In the genomic region with DNA sequence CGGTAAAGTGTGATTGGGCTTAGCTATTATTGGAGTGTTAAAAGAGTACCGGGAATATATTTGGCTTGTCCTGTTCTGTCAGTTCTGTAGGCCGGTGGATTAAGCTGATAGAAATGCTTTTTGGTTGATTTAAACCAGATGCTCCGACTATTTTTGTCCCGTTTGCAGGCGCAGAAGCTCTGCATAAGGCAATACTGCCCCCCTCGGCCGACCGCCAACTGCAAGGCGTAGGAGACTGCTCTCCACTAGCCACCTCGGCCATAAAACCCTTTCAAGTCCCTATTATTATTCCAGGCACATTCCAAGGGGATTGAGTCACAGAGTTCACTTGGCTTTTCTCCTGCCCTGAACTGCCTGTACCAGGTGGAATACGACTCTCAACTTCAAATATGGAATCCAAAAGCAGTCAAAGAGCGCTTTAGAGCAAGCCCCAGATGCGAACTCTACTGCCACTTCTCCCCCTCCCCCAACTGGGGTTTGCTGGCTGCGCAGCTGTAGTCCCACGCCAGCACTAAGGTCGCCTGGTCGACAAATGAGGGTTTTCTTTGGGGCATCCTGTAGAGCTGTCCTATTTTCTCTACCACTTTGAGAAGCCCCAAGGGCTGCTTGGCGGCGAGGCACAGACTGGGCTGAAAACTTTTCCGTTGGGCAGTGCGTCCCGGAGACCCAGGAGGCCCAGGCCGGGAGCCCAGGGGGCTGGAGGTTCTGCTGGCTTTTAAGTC, we compare ENCODE assay signal across 8 cellular contexts.
A peak's percentile ranks its signal among the peaks of the same experiment; 100 is the strongest.
DNase-seq lines count a peak whose midpoint lies in the region; ATAC-seq, FAIRE-seq and TF ChIP-seq lines count a peak whose summit lies in the region.

No MANE protein-coding gene starts in this region.

- peaks cover 24% of the 10 kb centered on the region for H3K4me1 Mint-ChIP-seq in astrocyte (ENCODE audit: low read depth, unreplicated experiment)

- H3K4me1 ChIP-seq in astrocyte (ENCODE audit: insufficient read depth, low read length) (peaks cover 29% of the 10 kb centered on the region), rectal smooth muscle tissue (ENCODE audit: control insufficient read depth, insufficient read depth, low read length) (peaks cover 21% of the 10 kb centered on the region), aorta (ENCODE audit: control insufficient read depth in 1 of 2, insufficient read depth in 2 of 2, low read length in 2 of 2) (peaks cover 0 to 2% of the 10 kb centered on the region in 2 donors)

- no peaks in the 10 kb centered on the region for H3K27me3 Mint-ChIP-seq in astrocyte (ENCODE audit: low read depth, unreplicated experiment)

- peak overlapping the region; percentile 98 for H3K27ac ChIP-seq in astrocyte (ENCODE audit: low read depth, low read length)
- H3K27ac ChIP-seq in rectal smooth muscle tissue (ENCODE audit: low read depth, low read length) = peak overlapping the region; percentile 95
- peak overlapping the region; percentile 99 to 100 for H3K27ac ChIP-seq in aorta (ENCODE audit: low read depth in 1 of 2, low read length in 2 of 2)

- peak overlapping the region; percentile 78 for H3K4me3 Mint-ChIP-seq in astrocyte (ENCODE audit: unreplicated experiment)

- H3K9me3 ChIP-seq in astrocyte (ENCODE audit: insufficient read depth, low read depth, low read length) = no peaks in the 10 kb centered on the region
- no peaks in the 10 kb centered on the region for H3K9me3 ChIP-seq in aorta (ENCODE audit: control insufficient read depth, low read length)

- WGBS in aorta, 2 donors = 1% methylated on average over 24 of the region's 24 CpGs

- no peak for TF ChIP-seq POLR2A in GM12891 (IDR thresholded peaks at IDR 0.05; ENCODE audit: low read depth, low read length)

- no peaks in the 10 kb centered on the region for H3K9me3 Mint-ChIP-seq in astrocyte (ENCODE audit: unreplicated experiment)

- peak; percentile 93 for TF ChIP-seq CTCF in astrocyte (IDR thresholded peaks at IDR 0.05; ENCODE audit: insufficient read depth, low read depth, low read length)

- no peaks in the 10 kb centered on the region for H3K36me3 Mint-ChIP-seq in astrocyte (ENCODE audit: low read depth, unreplicated experiment)

- peak overlapping the region; percentile 95 for H3K27ac Mint-ChIP-seq in astrocyte (ENCODE audit: unreplicated experiment)

- no peaks in the 10 kb centered on the region for H3K27me3 ChIP-seq in astrocyte (ENCODE audit: insufficient read depth, low read length)
- no peaks in the 10 kb centered on the region for H3K27me3 ChIP-seq in rectal smooth muscle tissue (ENCODE audit: control insufficient read depth, insufficient read depth, low read length)
- no peaks in the 10 kb centered on the region for H3K27me3 ChIP-seq in aorta (ENCODE audit: control insufficient read depth in 1 of 2, insufficient read depth in 2 of 2, low read length in 1 of 2)

- H3K36me3 ChIP-seq in astrocyte (ENCODE audit: insufficient read depth, low read length) (no peaks in the 10 kb centered on the region), rectal smooth muscle tissue (ENCODE audit: control insufficient read depth, insufficient read depth, low read length) (no peaks in the 10 kb centered on the region), aorta (ENCODE audit: control insufficient read depth in 1 of 2, insufficient read depth in 2 of 2, low read length in 1 of 2) (no peaks in the 10 kb centered on the region)

- H3K4me3 ChIP-seq in astrocyte (ENCODE audit: insufficient read depth, low read depth, low read length) (peak overlapping the region; percentile 82), rectal smooth muscle tissue (ENCODE audit: low read length) (peak overlapping the region; percentile 67), aorta (ENCODE audit: low read length in 2 of 2) (peak overlapping the region; percentile 44 to 66)

- H4K20me1 ChIP-seq in astrocyte (ENCODE audit: insufficient read depth, low read length) = no peaks in the 10 kb centered on the region

- DNase-seq in GM12891 (ENCODE audit: insufficient read length, low spot score) (peak; percentile 32), NCI-H1436 (lab: John Stamatoyannopoulos, UW) (peak; percentile 80), T-helper 2 cell (peak; percentile 37 to 83 (median 64)), astrocyte (ENCODE audit: low read depth) (peak; percentile 99), hepatic stellate cell (ENCODE audit: low spot score) (peak; percentile 79), aorta (peak; percentile 97 to 99)

- FAIRE-seq in GM12891 (lab: Jason Lieb, UNC) (peak; percentile 73), astrocyte (lab: Jason Lieb, UNC) (peak; percentile 17)

- intact Hi-C loops in aorta (cut with DNase I) = loop anchor here (1.0 to 10.0 kb wide), 13 partner anchors 37 to 515 kb away; a partner anchor contains a TSS

- no peaks in the 10 kb centered on the region for H3K79me2 ChIP-seq in astrocyte (ENCODE audit: insufficient read depth, low read length)

- peak overlapping the region; percentile 79 for H2AFZ ChIP-seq in astrocyte (ENCODE audit: low read depth, low read length)

- peak overlapping the region; percentile 93 for H3K4me2 ChIP-seq in astrocyte (ENCODE audit: low read length)

- ATAC-seq in HG02852 (IDR thresholded peaks at IDR 0.05; ENCODE audit: unreplicated experiment) (peak; percentile 54), aorta (ENCODE audit: low FRiP score) (peak; percentile 92)

- peak overlapping the region; percentile 87 for H3K9ac ChIP-seq in astrocyte (ENCODE audit: low read length)
- peak overlapping the region; percentile 74 for H3K9ac ChIP-seq in rectal smooth muscle tissue (ENCODE audit: low read length)

TF ChIP-seq in GM12891, 5 proteins besides CTCF, POLR2A, EP300 and RAD21:
- TF ChIP-seq PAX5 (IDR thresholded peaks at IDR 0.05; ENCODE audit: insufficient read depth, low read length, severe bottlenecking) (no peak), TAF1 (IDR thresholded peaks at IDR 0.05; ENCODE audit: low read depth, low read length) (0 out of 2 replicates have a peak, but pooled peaks have one; percentile 23), POU2F2 (IDR thresholded peaks at IDR 0.05; ENCODE audit: low read depth, low read length) (peak; percentile 59; the same call in 1 of the 2 replicates)

Comparison
In these comparisons a context has a peak if more than half of its experiments do, and no peak if none do; other contexts are left out.
1. Peak in every context shown above with its lines: DNase-seq, ATAC-seq, H3K4me3 ChIP-seq and H3K27ac ChIP-seq.
2. DNase-seq: peak in every context shown above with its lines; median percentile 99 in astrocyte; 98 in aorta; 80 in NCI-H1436; 79 in hepatic stellate cell; 64 in T-helper 2 cell; 32 in GM12891.